In genomic region chr20:16719421-16719820, GRCh38 we compare ENCODE assay signal across 39 cellular contexts. TPM values are rescaled to one million over a fixed set of nuclear protein-coding genes. Genes with fewer than 3 reads are reported as not detected.
"Had no signal": no experiment of that assay in that cellular context is flagged by ENCODE, and none has a peak within 500 bp of the region (broad histone marks: within the 10 kb centered on the region; RNA-seq: fewer than 3 reads in every experiment).

No MANE protein-coding gene starts in this region.

- H3K9me3 ChIP-seq: adrenal gland, ascending aorta, body of pancreas, breast epithelium had no signal

- H3K4me3 ChIP-seq: adrenal gland, ascending aorta, body of pancreas, breast epithelium, cardiac muscle cell had no signal

- H3K27ac ChIP-seq: adrenal gland, ascending aorta, body of pancreas, brain microvascular endothelial cell, breast epithelium, cardiac muscle cell had no signal

- H3K4me1 ChIP-seq: adrenal gland, ascending aorta, body of pancreas, breast epithelium had no signal

- FAIRE-seq: astrocyte, bronchial epithelial cell had no signal

- H3K27me3 ChIP-seq: adrenal gland, ascending aorta, body of pancreas, brain microvascular endothelial cell had no signal

- H3K36me3 ChIP-seq: adrenal gland, ascending aorta, brain microvascular endothelial cell, breast epithelium, cardiac muscle cell had no signal

- DNase-seq: activated effector memory CD4-positive, alpha-beta T cell treated with anti-CD3 and anti-CD28 coated beads, Interleukin-2, amount 50 U/mL, for 16 hours; activated effector memory CD4-positive, alpha-beta T cell treated with Interleukin-2 at 50 U/mL for 16 hours; activated gamma-delta T cell; activated gamma-delta T cell treated with Interleukin-2 at 50 U/mL for 16 hours; activated naive CD4-positive, alpha-beta T cell; activated naive CD4-positive, alpha-beta T cell treated with anti-CD3 and anti-CD28 coated beads for 36 hours; activated naive CD4-positive, alpha-beta T cell treated with anti-CD3 and anti-CD28 coated beads, Interleukin-2, amount 10 ng/mL, durations not matched to agents 7 days and 5 days; activated naive CD4-positive, alpha-beta T cell treated with anti-CD3 and anti-CD28 coated beads, Interleukin-2, amount 50 U/mL, for 16 hours; activated naive CD4-positive, alpha-beta T cell treated with Interleukin-2 at 50 U/mL for 16 hours; activated naive CD8-positive, alpha-beta T cell treated with anti-CD3 and anti-CD28 coated beads for 36 hours; activated naive CD8-positive, alpha-beta T cell treated with anti-CD3 and anti-CD28 coated beads, Interleukin-2, amount 10 ng/mL, durations not matched to agents 7 days and 5 days; activated naive CD8-positive, alpha-beta T cell treated with anti-CD3 and anti-CD28 coated beads, Interleukin-2, amount 50 U/mL, for 24 hours; activated T-cell treated with anti-CD3 and anti-CD28 coated beads, Interleukin-2, amount 50 U/mL, for 1 hour; activated T-cell treated with anti-CD3 and anti-CD28 coated beads, Interleukin-2, amount 50 U/mL, for 24 hours; activated T-cell treated with anti-CD3 and anti-CD28 coated beads, Interleukin-2, amount 50 U/mL, for 4 hours; activated T-cell treated with anti-CD3 and anti-CD28 coated beads, Interleukin-2, amount 50 U/mL, for 48 hours; activated T-cell treated with anti-CD3 and anti-CD28 coated beads, Interleukin-2, amount 50 U/mL, for 72 hours; adrenal gland; amniotic stem cell; amygdala; anterior cingulate cortex; aorta; body of pancreas; brain microvascular endothelial cell; central memory CD4-positive, alpha-beta T cell; cerebellar nuclear complex had no signal

RNA-seq across cellular contexts. Expression of gene OTOR, which starts 28.7 kb away (rescaled TPM):
- total RNA-seq: activated naive CD4-positive, alpha-beta T cell treated with anti-CD3 and anti-CD28 coated beads for 36 hours; activated naive CD4-positive, alpha-beta T cell treated with anti-CD3 and anti-CD28 coated beads, Interleukin-2, amount 50 U/mL, for 72 hours; activated naive CD8-positive, alpha-beta T cell treated with anti-CD3 and anti-CD28 coated beads for 36 hours; activated naive CD8-positive, alpha-beta T cell treated with anti-CD3 and anti-CD28 coated beads, Interleukin-2, amount 10 ng/mL, durations not matched to agents 7 days and 5 days; activated T-cell treated with anti-CD3 and anti-CD28 coated beads, Interleukin-2, amount 50 U/mL, for 4 hours; activated T-cell treated with anti-CD3 and anti-CD28 coated beads, Interleukin-2, amount 50 U/mL, for 72 hours; activated T-helper 1 cell treated with anti-CD3 and anti-CD28 coated beads, Interleukin-12 subunit alpha, Interleukin-12 subunit beta, Interleukin-2, Interleukin-4 antibody, amounts not matched to agents 30 ng/mL and 10 ng/mL and 1 ng/mL, durations not matched to agents 14 hours and 24 hours and 36 hours; activated T-helper 17 cell treated with anti-CD3 and anti-CD28 coated beads, Interleukin-2, amount 50 U/mL, for 72 hours; activated T-helper 2 cell treated with anti-CD3 and anti-CD28 coated beads, Interferon-gamma antibody, Interleukin-2, Interleukin-4, amounts not matched to agents 10 μg/mL and 5 μg/mL and 100 μg/mL, durations not matched to agents 14 hours and 24 hours and 36 hours; adrenal gland; aorta; ascending aorta; astrocyte; body of pancreas; breast epithelium; bronchial epithelial cell; cardiac muscle cell; cardiac septum; cerebellum; chondrocyte had no signal
- polyA plus RNA-seq: adipose tissue, adrenal gland, aorta, cardiac muscle cell had no signal
